ENCODE assay signal across 9 cellular contexts in the genomic region with DNA sequence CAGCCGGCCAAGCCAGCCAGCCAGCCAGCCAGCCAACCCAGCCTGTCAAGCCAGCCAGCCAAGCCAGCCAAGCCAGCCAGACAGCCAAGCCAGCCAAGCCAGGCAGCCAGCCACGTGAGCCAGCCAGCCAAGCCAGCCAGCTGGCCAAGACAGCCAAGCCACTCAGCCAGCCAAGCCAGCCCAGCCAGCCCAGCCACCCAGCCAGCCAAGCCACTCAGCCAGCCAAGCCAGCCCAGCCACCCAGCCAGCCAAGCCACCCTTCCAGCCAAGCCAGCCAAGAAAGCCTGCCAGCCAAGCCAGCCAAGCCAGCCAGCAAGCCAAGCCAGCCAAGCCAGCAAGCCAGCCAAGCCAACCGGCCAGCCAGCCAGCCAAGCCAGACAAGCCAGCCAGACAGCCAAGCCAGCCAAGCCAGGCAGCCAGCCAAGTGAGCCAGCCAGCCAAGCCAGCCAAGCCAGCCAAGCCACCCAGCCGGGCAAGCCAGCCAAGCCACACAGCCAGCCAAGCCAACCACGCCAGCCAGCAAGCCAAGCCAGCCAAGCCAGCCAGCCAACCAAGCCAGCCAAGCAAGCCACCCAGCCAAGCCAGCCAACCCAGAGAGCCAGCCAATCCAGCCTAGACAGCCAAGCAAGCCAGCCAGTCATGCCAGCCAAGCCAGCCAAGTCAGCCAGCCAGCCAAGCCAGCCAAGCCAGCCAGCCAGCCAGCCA.
A peak's percentile ranks its signal among the peaks of the same experiment; 100 is the strongest.
DNase-seq lines count a peak whose midpoint lies in the region; ATAC-seq, FAIRE-seq and TF ChIP-seq lines count a peak whose summit lies in the region.
"Had no signal": no experiment of that assay in that cellular context is flagged by ENCODE, and none has a peak within 500 bp of the region (broad histone marks: within the 10 kb centered on the region; RNA-seq: fewer than 3 reads in every experiment).

No MANE protein-coding gene starts in this region.

- H2AFZ ChIP-seq in endothelial cell of umbilical vein (ENCODE audit: low read depth, low read length) (no peak overlapping the region), neuronal stem cell (ENCODE audit: low read length) (no peak overlapping the region)

- no peaks in the 10 kb centered on the region for H4K20me1 ChIP-seq in endothelial cell of umbilical vein (replicated peaks; ENCODE audit: control insufficient read depth, extremely low read depth, insufficient read depth, low read length)

- no peaks in the 10 kb centered on the region for H3K9me1 ChIP-seq in endothelial cell of umbilical vein (replicated peaks; ENCODE audit: control insufficient read depth, extremely low read depth, insufficient read depth, low read length)

- no peak overlapping the region for H4K8ac ChIP-seq in neuronal stem cell (ENCODE audit: low read depth, low read length)

- TF ChIP-seq CTCF in CD14-positive monocyte (IDR thresholded peaks at IDR 0.05) (no peak), endothelial cell of umbilical vein (IDR thresholded peaks at IDR 0.05; ENCODE audit: extremely low read depth in 1 of 2, insufficient read depth in 1 of 2, low read depth in 1 of 2, low read length in 2 of 2) (no peak)

- H3K4me2 ChIP-seq in endothelial cell of umbilical vein (ENCODE audit: insufficient read depth, low read length): no peak overlapping the region
- no peak overlapping the region for H3K4me2 ChIP-seq in neuronal stem cell (ENCODE audit: insufficient read depth, low read length, poor library complexity, severe bottlenecking)

- no peaks in the 10 kb centered on the region for H3K79me2 ChIP-seq in endothelial cell of umbilical vein (ENCODE audit: control insufficient read depth, insufficient read depth, low read length)

- H3K9me3 Mint-ChIP-seq in CD14-positive monocyte (peaks cover 2 to 7% (median 3%) of the 10 kb centered on the region in 7 donors), T-cell (peaks cover 3 to 4% (median 3%) of the 10 kb centered on the region in 3 donors)

- H3K27ac Mint-ChIP-seq in CD14-positive monocyte: no peak overlapping the region
- H3K27ac Mint-ChIP-seq in T-cell: no peak overlapping the region

- no CpG with 5 or more reads among the region's 5 CpGs for WGBS in neuronal stem cell (ENCODE audit: extremely low coverage in 2 of 2, insufficient read length in 2 of 2, insufficient replicate concordance in 1 of 2), 2 donors

- H3K4me3 ChIP-seq in endothelial cell of umbilical vein (replicated peaks in 1 of 3; ENCODE audit: insufficient read depth in 1 of 3, low read depth in 1 of 3, low read length in 3 of 3) (no peak overlapping the region), neuronal stem cell (ENCODE audit: low read length in 2 of 2) (no peak overlapping the region)

- no peak for TF ChIP-seq POLR2A in endothelial cell of umbilical vein (IDR thresholded peaks at IDR 0.05; ENCODE audit: low read depth, low read length)

- no peaks in the 10 kb centered on the region for H3K4me1 Mint-ChIP-seq in CD14-positive monocyte
- no peaks in the 10 kb centered on the region for H3K4me1 Mint-ChIP-seq in T-cell

- H3K9me3 ChIP-seq in endothelial cell of umbilical vein (replicated peaks; ENCODE audit: control insufficient read depth, insufficient read depth, low read length) (peaks cover 55% of the 10 kb centered on the region), neuronal stem cell (replicated peaks in 1 of 2; ENCODE audit: control insufficient read depth in 2 of 2, insufficient read depth in 1 of 2, low read depth in 1 of 2, low read length in 2 of 2) (peaks cover 18 to 20% of the 10 kb centered on the region in 2 donors)

- peak overlapping the region; percentile 100 for H3K23ac ChIP-seq in neuronal stem cell (ENCODE audit: low read depth, low read length, poor library complexity)

- H2BK12ac ChIP-seq in neuronal stem cell (ENCODE audit: low read length): no peak overlapping the region

- ATAC-seq in T-cell (replicated peaks in 1 of 4) (no peak), GM21381 (IDR thresholded peaks at IDR 0.05; ENCODE audit: unreplicated experiment) (no peak)

- H4K91ac ChIP-seq in neuronal stem cell (ENCODE audit: low read depth, low read length, poor library complexity): no peak overlapping the region

- peaks cover 5% of the 10 kb centered on the region for H3K79me1 ChIP-seq in neuronal stem cell (ENCODE audit: low read depth, low read length)

- intact Hi-C loops in CD14-positive monocyte (cut with micrococcal nuclease) (loop anchor here in 1 of 2 donors (10.0 kb wide), 1 partner anchor 63 kb away; no protein-coding TSS in a partner anchor), endothelial cell of umbilical vein (cut with micrococcal nuclease) (no loop called here)

- H3K36me3 ChIP-seq in endothelial cell of umbilical vein (ENCODE audit: control insufficient read depth in 2 of 2, extremely low read depth in 1 of 2, insufficient read depth in 2 of 2, low read length in 2 of 2) (no peaks in the 10 kb centered on the region), neuronal stem cell (replicated peaks in 1 of 2; ENCODE audit: control insufficient read depth in 2 of 2, insufficient read depth in 2 of 2, low read length in 2 of 2) (no peaks in the 10 kb centered on the region)

- H3K27me3 Mint-ChIP-seq in CD14-positive monocyte (ENCODE audit: low read depth in 3 of 3) (no peaks in the 10 kb centered on the region), T-cell (no peaks in the 10 kb centered on the region)

- no peak overlapping the region for H3K4ac ChIP-seq in neuronal stem cell (ENCODE audit: low read length)

- no peak for FAIRE-seq in endothelial cell of umbilical vein (lab: Jason Lieb, UNC)
- FAIRE-seq: astrocyte had no signal

- no peaks in the 10 kb centered on the region for H3K27me3 ChIP-seq in endothelial cell of umbilical vein (ENCODE audit: control insufficient read depth in 2 of 2, insufficient read depth in 2 of 2, low read length in 2 of 2)
- no peaks in the 10 kb centered on the region for H3K27me3 ChIP-seq in neuronal stem cell (ENCODE audit: control insufficient read depth in 3 of 3, insufficient read depth in 3 of 3, low read depth in 1 of 3, low read length in 3 of 3)

- H2AK5ac ChIP-seq in neuronal stem cell (ENCODE audit: low read depth, low read length): no peak overlapping the region

- H3K36me3 Mint-ChIP-seq in CD14-positive monocyte (no peaks in the 10 kb centered on the region), T-cell (peaks cover 3% of the 10 kb centered on the region)

- H2BK15ac ChIP-seq in neuronal stem cell (ENCODE audit: low read length): no peak overlapping the region

- no TSS peak for BruUV-seq in endothelial cell of umbilical vein (replicated peaks; lab: Mats Ljungman, UMichigan)

- no peak overlapping the region for H2BK120ac ChIP-seq in neuronal stem cell (ENCODE audit: low read depth, low read length)

- no peak overlapping the region for H3K14ac ChIP-seq in neuronal stem cell (ENCODE audit: low read length)

- CTCF ChIA-PET in T-cell (lab: Charles Lee): no interaction called here
- CTCF ChIA-PET in endothelial cell of umbilical vein (lab: Charles Lee): no interaction called here
- CTCF ChIA-PET in HEK293T (lab: Yijun Ruan, JAX): no interaction called here

- dilution Hi-C loops in endothelial cell of umbilical vein (cut with MboI; ENCODE audit: extremely low pct_ligation_motif_present, low sequenced_read_pairs): no loop called here

- H3K4me1 ChIP-seq in endothelial cell of umbilical vein (ENCODE audit: control insufficient read depth, extremely low read depth, insufficient read depth, low read length): no peaks in the 10 kb centered on the region
- H3K4me1 ChIP-seq in neuronal stem cell (ENCODE audit: control insufficient read depth in 2 of 2, insufficient read depth in 1 of 2, low read depth in 1 of 2, low read length in 2 of 2): no peaks in the 10 kb centered on the region

- H3K4me3 Mint-ChIP-seq in CD14-positive monocyte (no peak overlapping the region), T-cell (no peak overlapping the region)

- POLR2A ChIA-PET in T-cell (lab: Charles Lee): no interaction called here
- POLR2A ChIA-PET in endothelial cell of umbilical vein (lab: Charles Lee): no interaction called here
- POLR2A ChIA-PET in HEK293T (lab: Yijun Ruan, JAX): no interaction called here

- H3K27ac ChIP-seq in endothelial cell of umbilical vein (ENCODE audit: insufficient read depth, low read depth, low read length): no peak overlapping the region
- H3K27ac ChIP-seq in neuronal stem cell (replicated peaks; ENCODE audit: low read length): no peak overlapping the region

- H3K18ac ChIP-seq in neuronal stem cell (ENCODE audit: low read length): no peak overlapping the region

- no peak overlapping the region for H2BK5ac ChIP-seq in neuronal stem cell (ENCODE audit: low read length)

- DNase-seq in CD14-positive monocyte (ENCODE audit: low spot score) (peak; percentile 96), T-cell (peak in 18 of 34 experiments; percentile 3 to 74 (median 48)), endothelial cell of umbilical vein (ENCODE audit: low read depth, low spot score) (peak; percentile 3), neuronal stem cell (ENCODE audit: low spot score) (no peak), DMS53 (lab: John Stamatoyannopoulos, UW) (no peak), SKM-1 treated with dmso at 0.1 percent for 144 hours (lab: John Stamatoyannopoulos, UW; ENCODE audit: unreplicated experiment) (no peak), HEK293T (ENCODE audit: extremely low spot score) (no peak)

- no peak overlapping the region for H3K9ac ChIP-seq in endothelial cell of umbilical vein (replicated peaks; ENCODE audit: extremely low read depth, insufficient read depth, low read length)
- peak overlapping the region; percentile 4 for H3K9ac ChIP-seq in neuronal stem cell (ENCODE audit: low read depth, low read length, poor library complexity)

TF ChIP-seq in endothelial cell of umbilical vein, 7 proteins besides CTCF, POLR2A, EP300 and RAD21 (continues in another document):
- TF ChIP-seq GATA2 (IDR thresholded peaks at IDR 0.05; ENCODE audit: insufficient read depth, insufficient read length, low read depth, low read length): no peak
- TF ChIP-seq MYC (IDR thresholded peaks at IDR 0.05; ENCODE audit: low read depth, low read length): no peak
- TF ChIP-seq, protein P1, sequence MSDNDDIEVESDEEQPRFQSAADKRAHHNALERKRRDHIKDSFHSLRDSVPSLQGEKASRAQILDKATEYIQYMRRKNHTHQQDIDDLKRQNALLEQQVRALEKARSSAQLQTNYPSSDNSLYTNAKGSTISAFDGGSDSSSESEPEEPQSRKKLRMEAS (IDR thresholded peaks at IDR 0.05; ENCODE audit: insufficient read depth, insufficient read length): no peak
- no peak for TF ChIP-seq JUN (IDR thresholded peaks at IDR 0.05; ENCODE audit: borderline replicate concordance, insufficient read depth, insufficient read length, low read depth)

TF ChIP-seq in HEK293T, 16 proteins besides CTCF, POLR2A, EP300 and RAD21:
- no peak for TF ChIP-seq TARDBP (IDR thresholded peaks at IDR 0.05)

Comparison
In these comparisons a context has a peak if more than half of its experiments do, and no peak if none do; other contexts are left out.
1. DNase-seq: peak in CD14-positive monocyte (single experiment), T-cell (18 of 34) and endothelial cell of umbilical vein (single experiment); none in neuronal stem cell (single experiment), DMS53 (single experiment), SKM-1 treated with dmso at 0.1 percent for 144 hours (single experiment) and HEK293T (single experiment).